Comparison of ENCODE assay signal across 19 cellular contexts in genomic region chr20:986733-987355, GRCh38. TPM values are rescaled to one million over a fixed set of nuclear protein-coding genes. Genes with fewer than 3 reads are reported as not detected.
DNase-seq lines count a peak whose midpoint lies in the region; ATAC-seq, FAIRE-seq and TF ChIP-seq lines count a peak whose summit lies in the region.
"Had no signal": no experiment of that assay in that cellular context is flagged by ENCODE, and none has a peak within 500 bp of the region (broad histone marks: within the 10 kb centered on the region; RNA-seq: fewer than 3 reads in every experiment).

No MANE protein-coding gene starts in this region.

- DNase-seq in COLO829 (ENCODE audit: low spot score) (peak; percentile 35), RKO (ENCODE audit: low spot score) (peak; percentile 24), glomerular visceral epithelial cell (ENCODE audit: extremely low spot score) (peak; percentile 35), transverse colon (no peak), COLO668 (lab: John Stamatoyannopoulos, UW; ENCODE audit: unreplicated experiment) (no peak), RCC 7860 (ENCODE audit: low spot score) (no peak)
- DNase-seq: activated CD4-positive, alpha-beta memory T cell treated with anti-CD3 and anti-CD28 coated beads for 36 hours; activated T-cell treated with anti-CD3 and anti-CD28 coated beads, Interleukin-2, amount 50 U/mL, for 72 hours; DMS 273 treated with DMSO at 0.1 percent for 48 hours; effector CD4-positive, alpha-beta T cell; hypothalamus; mucosa of descending colon; NCI-H146; NCI-H446 treated with DMSO at 0.1 percent for 48 hours; PC-9; right cardiac atrium; substantia nigra had no signal

- no peak for TF ChIP-seq CTCF in HEK293 (tag by site-specific recombination; IDR thresholded peaks at IDR 0.05)
- TF ChIP-seq CTCF in gastroesophageal sphincter (IDR thresholded peaks at IDR 0.05): no peak
- no peak for TF ChIP-seq CTCF in transverse colon (IDR thresholded peaks at IDR 0.05)

- POLR2A ChIA-PET in HEK293 (lab: Yijun Ruan, JAX): no interaction called here

- H3K4me3 ChIP-seq in HEK293 (ENCODE audit: low read depth, low read length) (no peak overlapping the region), gastroesophageal sphincter (no peak overlapping the region), transverse colon (no peak overlapping the region)
- H3K4me3 ChIP-seq: mucosa of descending colon, PC-9 had no signal

- in situ Hi-C loops in transverse colon (cut with MboI; ENCODE audit: low pct_ligation_motif_present in 1 of 4, low pct_unique_long_range_greater_than_20kb in 1 of 4, low sequenced_read_pairs in 3 of 4): no loop called here

- H3K36me3 ChIP-seq in HEK293 (ENCODE audit: control insufficient read depth in 2 of 2, insufficient read depth in 1 of 2, low read length in 2 of 2) (no peaks in the 10 kb centered on the region), gastroesophageal sphincter (no peaks in the 10 kb centered on the region), transverse colon (no peaks in the 10 kb centered on the region)

- no peak for FAIRE-seq in RCC 7860 (lab: Jason Lieb, UNC)

- H3K4me1 ChIP-seq in HEK293 (ENCODE audit: control insufficient read depth, insufficient read depth, low read length) (no peaks in the 10 kb centered on the region), gastroesophageal sphincter (no peaks in the 10 kb centered on the region), transverse colon (no peaks in the 10 kb centered on the region)

- 57 to 68% methylated on average over 3 to 4 of the region's 4 CpGs for WGBS in gastroesophageal sphincter (ENCODE audit: low coverage in 1 of 2), 2 donors
- 58 to 75% methylated on average over 4 of the region's 4 CpGs for WGBS in transverse colon (ENCODE audit: low coverage in 1 of 2), 2 donors

- no peak for TF ChIP-seq POLR2A in gastroesophageal sphincter (IDR thresholded peaks at IDR 0.05)
- TF ChIP-seq POLR2A in transverse colon (IDR thresholded peaks at IDR 0.05): no peak

- ATAC-seq in gastroesophageal sphincter: no peak
- ATAC-seq: mucosa of descending colon, right cardiac atrium had no signal

- H3K27ac ChIP-seq in HEK293 (ENCODE audit: extremely low read depth, low read depth, low read length): no peak overlapping the region
- no peak overlapping the region for H3K27ac ChIP-seq in gastroesophageal sphincter
- no peak overlapping the region for H3K27ac ChIP-seq in transverse colon
- H3K27ac ChIP-seq: PC-9 had no signal

- H3K9me3 ChIP-seq in HEK293 (ENCODE audit: control insufficient read depth, insufficient read depth, low read depth, low read length) (no peaks in the 10 kb centered on the region), gastroesophageal sphincter (no peaks in the 10 kb centered on the region), transverse colon (no peaks in the 10 kb centered on the region)
- H3K9me3 ChIP-seq: mucosa of descending colon had no signal

- intact Hi-C loops in transverse colon (cut with DNase I; ENCODE audit: low total_unique reads): no loop called here

- CTCF ChIA-PET in HEK293 (lab: Yijun Ruan, JAX): interaction anchor here (0.6 to 0.9 kb wide), 6 partner anchors 9 to 320 kb away, joined by 3 to 6 read pairs (median 3); no protein-coding TSS in a partner anchor

- TF ChIP-seq EP300 in gastroesophageal sphincter (IDR thresholded peaks at IDR 0.05) (no peak), transverse colon (IDR thresholded peaks at IDR 0.05; ENCODE audit: low read depth) (no peak)

- H3K27me3 ChIP-seq in gastroesophageal sphincter (peaks cover 71% of the 10 kb centered on the region), transverse colon (peaks cover 34% of the 10 kb centered on the region)

TF ChIP-seq in HEK293, 187 proteins besides CTCF, POLR2A, EP300 and RAD21:
- no peak for TF ChIP-seq SP3 (tag by site-specific recombination; IDR thresholded peaks at IDR 0.05)
- peak; percentile 43; the same call in 1 of the 2 replicates for TF ChIP-seq SCRT2 (tag by site-specific recombination; IDR thresholded peaks at IDR 0.05)
- TF ChIP-seq HOXC10 (CRISPR knock-in tag; IDR thresholded peaks at IDR 0.05): no peak
- peak; percentile 98 for TF ChIP-seq PRDM10 (tag by site-specific recombination; IDR thresholded peaks at IDR 0.05)

RNA-seq across cellular contexts. Expression of gene RSPO4, which starts 15.3 kb away (rescaled TPM):
- total RNA-seq in gastroesophageal sphincter: under 1 TPM in 3 of 4 donors, not detected in 1; 0.27 to 0.47 (median 0.27) TPM
- total RNA-seq in transverse colon: not detected
- total RNA-seq: activated CD4-positive, alpha-beta memory T cell treated with anti-CD3 and anti-CD28 coated beads for 36 hours; PC-9 had no signal

Comparison
In these comparisons a context has a peak if more than half of its experiments do, and no peak if none do; other contexts are left out.
1. DNase-seq: peak in COLO829 (single experiment), RKO (single experiment) and glomerular visceral epithelial cell (single experiment); none in transverse colon (single experiment), COLO668 (single experiment) and RCC 7860 (single experiment).